ENCODE assay signal across 8 cellular contexts in genomic region chr17:76537578-76538280, GRCh38. TPM values are rescaled to one million over a fixed set of nuclear protein-coding genes. Genes with fewer than 3 reads are reported as not detected.
DNase-seq lines count a peak whose midpoint lies in the region; ATAC-seq and TF ChIP-seq lines count a peak whose summit lies in the region.

Gene CYGB, minus strand, starts transcription at chr17:76537709. Its CDS starts 167 bp downstream, at chr17:76537542.

- peak; percentile 37 to 58 for ATAC-seq in natural killer cell treated with Interleukin-12 subunit alpha and Interleukin-12 subunit beta and Interleukin-15 and Interleukin-18, amount 100 ng/mL, for 72 hours
- ATAC-seq in HG03108 (IDR thresholded peaks at IDR 0.05; ENCODE audit: unreplicated experiment): no peak
- ATAC-seq in GM21381 (IDR thresholded peaks at IDR 0.05; ENCODE audit: unreplicated experiment): no peak

- H3K4me3 Mint-ChIP-seq in natural killer cell treated with Interleukin-12 subunit alpha and Interleukin-12 subunit beta and Interleukin-15 and Interleukin-18, amount 100 ng/mL, for 72 hours: no peak within 1 kb of the TSS

- H3K9me3 Mint-ChIP-seq in natural killer cell treated with Interleukin-12 subunit alpha and Interleukin-12 subunit beta and Interleukin-15 and Interleukin-18, amount 100 ng/mL, for 72 hours: no peaks in the 10 kb centered on the region

- DNase-seq in 8988T (peak; percentile 40), RWPE1 (ENCODE audit: low spot score) (no peak), fibroblast of mammary gland (ENCODE audit: low read depth) (no peak), dermis blood vessel endothelial cell (no peak)
- no peak for DNase-seq in natural killer cell treated with Interleukin-12 subunit alpha and Interleukin-12 subunit beta and Interleukin-15 and Interleukin-18, amount 100 ng/mL, for 72 hours (ENCODE audit: low spot score)
- no peak for DNase-seq in activated CD4-positive, alpha-beta T cell treated with anti-CD3 and anti-CD28 coated beads, Interleukin-2, amount 50 U/mL, for 1 hour

- CTCF ChIA-PET in RWPE1 (lab: Yijun Ruan, JAX): interaction anchor here (0.5 to 1.0 kb wide), 3 partner anchors 19 to 165 kb away, joined by 3 to 5 read pairs (median 3); no protein-coding TSS in a partner anchor

- H3K27ac ChIP-seq in RWPE1: peak within 1 kb of the TSS; percentile 99

- no peak within 1 kb of the TSS for H3K27ac Mint-ChIP-seq in natural killer cell treated with Interleukin-12 subunit alpha and Interleukin-12 subunit beta and Interleukin-15 and Interleukin-18, amount 100 ng/mL, for 72 hours

- H3K4me1 Mint-ChIP-seq in natural killer cell treated with Interleukin-12 subunit alpha and Interleukin-12 subunit beta and Interleukin-15 and Interleukin-18, amount 100 ng/mL, for 72 hours (ENCODE audit: low read depth in 2 of 2): peaks cover 12 to 21% of the 10 kb centered on the region in 2 donors

- TF ChIP-seq CTCF in RWPE1 (conservative IDR thresholded peaks at IDR 0.05; ENCODE audit: low read depth): no peak
- TF ChIP-seq CTCF in fibroblast of mammary gland (conservative IDR thresholded peaks at IDR 0.05; ENCODE audit: control insufficient read depth, insufficient read depth, low read depth, low read length): no peak

- H3K36me3 Mint-ChIP-seq in natural killer cell treated with Interleukin-12 subunit alpha and Interleukin-12 subunit beta and Interleukin-15 and Interleukin-18, amount 100 ng/mL, for 72 hours: no peaks in the 10 kb centered on the region

- peaks cover 11 to 19% of the 10 kb centered on the region in 2 donors for H3K27me3 Mint-ChIP-seq in natural killer cell treated with Interleukin-12 subunit alpha and Interleukin-12 subunit beta and Interleukin-15 and Interleukin-18, amount 100 ng/mL, for 72 hours

- H3K4me3 ChIP-seq in fibroblast of mammary gland (ENCODE audit: control insufficient read depth, low read depth, low read length): peak within 1 kb of the TSS; percentile 42

- POLR2A ChIA-PET in RWPE1 (lab: Yijun Ruan, JAX; ENCODE audit: low non-redundant PET): no interaction called here

RNA-seq across cellular contexts. Expression of gene CYGB, which starts in this region (rescaled TPM):
- 1 to 10 TPM; 1.0 to 2.9 TPM for total RNA-seq in natural killer cell treated with Interleukin-12 subunit alpha and Interleukin-12 subunit beta and Interleukin-15 and Interleukin-18, amount 100 ng/mL, for 72 hours
- total RNA-seq in dermis blood vessel endothelial cell: 1.6 and 4.4 TPM in 2 replicates

Comparison
In these comparisons a context has a peak if more than half of its experiments do, and no peak if none do; other contexts are left out.
1. ATAC-seq: peak in natural killer cell treated with Interleukin-12 subunit alpha and Interleukin-12 subunit beta and Interleukin-15 and Interleukin-18, amount 100 ng/mL, for 72 hours (2 of 2); none in HG03108 (single experiment) and GM21381 (single experiment).